In the genomic region with DNA sequence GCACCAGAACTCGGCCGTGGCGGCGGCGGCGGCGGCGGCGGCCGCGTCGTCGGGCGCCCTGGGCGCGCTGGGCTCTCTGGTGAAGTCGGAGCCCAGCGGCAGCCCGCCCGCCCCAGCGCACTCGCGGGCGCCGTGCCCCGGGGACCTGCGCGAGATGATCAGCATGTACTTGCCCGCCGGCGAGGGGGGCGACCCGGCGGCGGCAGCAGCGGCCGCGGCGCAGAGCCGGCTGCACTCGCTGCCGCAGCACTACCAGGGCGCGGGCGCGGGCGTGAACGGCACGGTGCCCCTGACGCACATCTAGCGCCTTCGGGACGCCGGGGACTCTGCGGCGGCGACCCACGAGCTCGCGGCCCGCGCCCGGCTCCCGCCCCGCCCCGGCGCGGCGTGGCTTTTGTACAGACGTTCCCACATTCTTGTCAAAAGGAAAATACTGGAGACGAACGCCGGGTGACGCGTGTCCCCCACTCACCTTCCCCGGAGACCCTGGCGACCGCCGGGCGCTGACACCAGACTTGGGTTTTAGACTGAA, we compare ENCODE assay signal across 15 cellular contexts. TPM values are rescaled to one million over a fixed set of nuclear protein-coding genes. Genes with fewer than 3 reads are reported as not detected.
DNase-seq lines count a peak whose midpoint lies in the region; TF ChIP-seq lines count a peak whose summit lies in the region.
"Had no signal": no experiment of that assay in that cellular context is flagged by ENCODE, and none has a peak within 500 bp of the region (broad histone marks: within the 10 kb centered on the region; RNA-seq: fewer than 3 reads in every experiment).

No MANE protein-coding gene starts in this region.

- CTCF ChIA-PET in A673 (lab: Charles Lee), result no interaction called here

- intact Hi-C loops in A673 (cut with micrococcal nuclease; ENCODE audit: unreplicated experiment), result no loop called here
- intact Hi-C loops in activated T-helper 1 cell treated with anti-CD3 and anti-CD28 coated beads, Interleukin-12 subunit alpha, Interleukin-12 subunit beta, Interleukin-2, Interleukin-4 antibody, amounts not matched to agents 30 ng/mL and 10 ng/mL and 1 ng/mL, durations not matched to agents 14 hours and 24 hours and 36 hours (cut with micrococcal nuclease), result no loop called here

- no peak overlapping the region for H3K4me3 Mint-ChIP-seq in activated T-helper 1 cell treated with anti-CD3 and anti-CD28 coated beads, Interleukin-12 subunit alpha, Interleukin-12 subunit beta, Interleukin-2, Interleukin-4 antibody, amounts not matched to agents 30 ng/mL and 10 ng/mL and 1 ng/mL, durations not matched to agents 14 hours and 24 hours and 36 hours
- peak overlapping the region; percentile 41 to 63 (median 46) for H3K4me3 Mint-ChIP-seq in immature natural killer cell

- H3K4me1 ChIP-seq in A673 (ENCODE audit: insufficient read depth, low read length, poor library complexity, severe bottlenecking), result peaks cover 4% of the 10 kb centered on the region
- H3K4me1 ChIP-seq in BLaER1 treated with 17β-estradiol and CSF1 and Interleukin-3, amounts not matched to agents 10 nM and 100 nM, result peaks cover 6 to 15% (median 9%) of the 10 kb centered on the region in 10 experiments; a peak in 13 of 20 replicates

- H3K27ac ChIP-seq in A673 (ENCODE audit: low read depth, low read length, poor library complexity, severe bottlenecking), result peak overlapping the region; percentile 93
- no peak overlapping the region for H3K27ac ChIP-seq in BLaER1 treated with 17β-estradiol and CSF1 and Interleukin-3, amounts not matched to agents 10 nM and 100 nM
- H3K27ac ChIP-seq: brain microvascular endothelial cell, RWPE1 had no signal

- H3K36me3 Mint-ChIP-seq in activated T-helper 1 cell treated with anti-CD3 and anti-CD28 coated beads, Interleukin-12 subunit alpha, Interleukin-12 subunit beta, Interleukin-2, Interleukin-4 antibody, amounts not matched to agents 30 ng/mL and 10 ng/mL and 1 ng/mL, durations not matched to agents 14 hours and 24 hours and 36 hours (ENCODE audit: low read depth), result peaks cover 5% of the 10 kb centered on the region
- peaks cover 0 to 17% (median 7%) of the 10 kb centered on the region in 3 donors for H3K36me3 Mint-ChIP-seq in immature natural killer cell

- peak overlapping the region; percentile 83 for H3K27ac Mint-ChIP-seq in activated T-helper 1 cell treated with anti-CD3 and anti-CD28 coated beads, Interleukin-12 subunit alpha, Interleukin-12 subunit beta, Interleukin-2, Interleukin-4 antibody, amounts not matched to agents 30 ng/mL and 10 ng/mL and 1 ng/mL, durations not matched to agents 14 hours and 24 hours and 36 hours
- peak overlapping the region in 1 of 6 donors; percentile 73 for H3K27ac Mint-ChIP-seq in immature natural killer cell

- H4K20me1 ChIP-seq in BLaER1 treated with 17β-estradiol and CSF1 and Interleukin-3, amounts not matched to agents 10 nM and 100 nM, result peaks cover 0 to 87% (median 79%) of the 10 kb centered on the region in 11 experiments; a peak in 18 of 22 replicates

- H3K9ac ChIP-seq in BLaER1 treated with 17β-estradiol and CSF1 and Interleukin-3, amounts not matched to agents 10 nM and 100 nM, result no peak overlapping the region

- no peaks in the 10 kb centered on the region for H3K9me3 ChIP-seq in A673 (ENCODE audit: low read depth, low read length, poor library complexity, severe bottlenecking)
- peaks cover 19 to 45% (median 29%) of the 10 kb centered on the region in 11 experiments for H3K9me3 ChIP-seq in BLaER1 treated with 17β-estradiol and CSF1 and Interleukin-3, amounts not matched to agents 10 nM and 100 nM (replicated peaks in 1 of 11)

- no peaks in the 10 kb centered on the region for H3K9me3 Mint-ChIP-seq in activated T-helper 1 cell treated with anti-CD3 and anti-CD28 coated beads, Interleukin-12 subunit alpha, Interleukin-12 subunit beta, Interleukin-2, Interleukin-4 antibody, amounts not matched to agents 30 ng/mL and 10 ng/mL and 1 ng/mL, durations not matched to agents 14 hours and 24 hours and 36 hours
- peaks cover 9 to 44% (median 30%) of the 10 kb centered on the region in 6 donors for H3K9me3 Mint-ChIP-seq in immature natural killer cell

- peaks cover 60% of the 10 kb centered on the region for H3K27me3 Mint-ChIP-seq in activated T-helper 1 cell treated with anti-CD3 and anti-CD28 coated beads, Interleukin-12 subunit alpha, Interleukin-12 subunit beta, Interleukin-2, Interleukin-4 antibody, amounts not matched to agents 30 ng/mL and 10 ng/mL and 1 ng/mL, durations not matched to agents 14 hours and 24 hours and 36 hours (ENCODE audit: insufficient read depth)
- peaks cover 29 to 63% (median 52%) of the 10 kb centered on the region in 3 donors for H3K27me3 Mint-ChIP-seq in immature natural killer cell (ENCODE audit: low read depth in 3 of 3)

- POLR2A ChIA-PET in A673 (lab: Charles Lee; ENCODE audit: low non-redundant PET), result no interaction called here

- H3K4me2 ChIP-seq in BLaER1 treated with 17β-estradiol and CSF1 and Interleukin-3, amounts not matched to agents 10 nM and 100 nM, result peak overlapping the region in 7 of 11 experiments; percentile 18 to 55 (median 25); a peak in 10 of 22 replicates

- DNase-seq in A673 (ENCODE audit: low spot score) (no peak), immature natural killer cell (no peak), UCSD-AML1 (lab: John Stamatoyannopoulos, UW; ENCODE audit: unreplicated experiment) (no peak), A172 (ENCODE audit: low spot score) (no peak), T1000 (lab: John Stamatoyannopoulos, UW) (no peak)
- no peak for DNase-seq in activated T-helper 1 cell treated with anti-CD3 and anti-CD28 coated beads, Interleukin-12 subunit alpha, Interleukin-12 subunit beta, Interleukin-2, Interleukin-4 antibody, amounts not matched to agents 30 ng/mL and 10 ng/mL and 1 ng/mL, durations not matched to agents 14 hours and 24 hours and 36 hours (ENCODE audit: low spot score)
- DNase-seq: brain microvascular endothelial cell, Calu3, left colon, small intestine had no signal

- peak overlapping the region; percentile 63 for H3K4me3 ChIP-seq in A673 (ENCODE audit: low read depth, low read length, poor library complexity, severe bottlenecking)
- H3K4me3 ChIP-seq in BLaER1 treated with 17β-estradiol and CSF1 and Interleukin-3, amounts not matched to agents 10 nM and 100 nM, result peak overlapping the region; percentile 9 to 55 (median 28); a peak in 14 of 20 replicates

- TF ChIP-seq CTCF in A673 (conservative IDR thresholded peaks at IDR 0.05; ENCODE audit: low read depth, low read length), result no peak

- H3K36me3 ChIP-seq in A673 (ENCODE audit: insufficient read depth, low read length, poor library complexity, severe bottlenecking), result peaks cover 27% of the 10 kb centered on the region
- no peaks in the 10 kb centered on the region for H3K36me3 ChIP-seq in BLaER1 treated with 17β-estradiol and CSF1 and Interleukin-3, amounts not matched to agents 10 nM and 100 nM
- H3K36me3 ChIP-seq: brain microvascular endothelial cell had no signal

- peaks cover 59% of the 10 kb centered on the region for H3K27me3 ChIP-seq in A673 (replicated peaks; ENCODE audit: insufficient read depth, low read depth, low read length, poor library complexity)
- peaks cover 99 to 100% (median 100%) of the 10 kb centered on the region in 11 experiments for H3K27me3 ChIP-seq in BLaER1 treated with 17β-estradiol and CSF1 and Interleukin-3, amounts not matched to agents 10 nM and 100 nM

- BruUV-seq in A673 (replicated peaks; lab: Mats Ljungman, UMichigan), result no TSS peak

- H3K4me1 Mint-ChIP-seq in activated T-helper 1 cell treated with anti-CD3 and anti-CD28 coated beads, Interleukin-12 subunit alpha, Interleukin-12 subunit beta, Interleukin-2, Interleukin-4 antibody, amounts not matched to agents 30 ng/mL and 10 ng/mL and 1 ng/mL, durations not matched to agents 14 hours and 24 hours and 36 hours (ENCODE audit: low read depth), result peaks cover 5% of the 10 kb centered on the region
- peaks cover 16 to 23% of the 10 kb centered on the region in 2 donors for H3K4me1 Mint-ChIP-seq in immature natural killer cell

RNA-seq across cellular contexts. Expression of a gene that starts 1.6 kb away (rescaled TPM):
- 47.7 and 56.6 TPM in 2 replicates for total RNA-seq in A673 (2021)
- not detected in 2 replicates for total RNA-seq in activated T-helper 1 cell treated with anti-CD3 and anti-CD28 coated beads, Interleukin-12 subunit alpha, Interleukin-12 subunit beta, Interleukin-2, Interleukin-4 antibody, amounts not matched to agents 30 ng/mL and 10 ng/mL and 1 ng/mL, durations not matched to agents 14 hours and 24 hours and 36 hours
- polyA plus RNA-seq in immature natural killer cell, result not detected
- not detected in 2 replicates for total RNA-seq in A172 (2014; rRNA removed; shearing (Covaris generic))
- total RNA-seq: Calu3; glomerular endothelial cell; HT-29; T-helper 2 cell treated with Interferon-gamma antibody and Interleukin-4, amounts not matched to agents 100 ng/mL and 5 ng/mL, for 36 hours had no signal

Comparison
In these comparisons a context has a peak if more than half of its experiments do, and no peak if none do; other contexts are left out.
1. RNA of a gene that starts 1.6 kb away (total RNA-seq): 47.7 to 56.6 TPM in A673; not detected in activated T-helper 1 cell treated with anti-CD3 and anti-CD28 coated beads, Interleukin-12 subunit alpha, Interleukin-12 subunit beta, Interleukin-2, Interleukin-4 antibody, amounts not matched to agents 30 ng/mL and 10 ng/mL and 1 ng/mL, durations not matched to agents 14 hours and 24 hours and 36 hours and not detected in A172; every median in the first group is over 10 times any median in the second.